Comparison of ENCODE assay signal across 8 cellular contexts in genomic region chr3:120093119-120093922, GRCh38. TPM values are rescaled to one million over a fixed set of nuclear protein-coding genes. Genes with fewer than 3 reads are reported as not detected.
A peak's percentile ranks its signal among the peaks of the same experiment; 100 is the strongest.
DNase-seq lines count a peak whose midpoint lies in the region; ATAC-seq and TF ChIP-seq lines count a peak whose summit lies in the region.

No MANE protein-coding gene starts in this region.

- no peak for TF ChIP-seq CTCF in fibroblast of the aortic adventitia (IDR thresholded peaks at IDR 0.05; ENCODE audit: insufficient read depth, low read length)

- H3K4me3 ChIP-seq in fibroblast of the aortic adventitia (ENCODE audit: low read depth, low read length): peak overlapping the region; percentile 78

- no peaks in the 10 kb centered on the region for H3K9me3 ChIP-seq in KOPT-K1 (ENCODE audit: insufficient read depth, low read length, poor library complexity, severe bottlenecking)

- ATAC-seq in HG02610 (IDR thresholded peaks at IDR 0.05; ENCODE audit: unreplicated experiment): no peak

- H3K27ac ChIP-seq in KOPT-K1 (ENCODE audit: low read depth, low read length, poor library complexity, severe bottlenecking): peak overlapping the region; percentile 95

- H3K36me3 ChIP-seq in KOPT-K1 (ENCODE audit: insufficient read depth, low read length): peaks cover 11% of the 10 kb centered on the region

- peak; percentile 92 for DNase-seq in ELR (ENCODE audit: low read depth)
- peak; percentile 34 for DNase-seq in activated CD4-positive, alpha-beta T cell treated with anti-CD3 and anti-CD28 coated beads for 48 hours
- peak; percentile 84 for DNase-seq in fibroblast of the aortic adventitia (ENCODE audit: low read depth)
- peak; percentile 79 for DNase-seq in pons (ENCODE audit: low spot score)
- DNase-seq in dedifferentiated amniotic fluid mesenchymal stem cell (ENCODE audit: extremely low spot score): no peak
- no peak for DNase-seq in NCI-H1436 treated with DMSO at 0.1 percent for 48 hours (lab: John Stamatoyannopoulos, UW)

RNA-seq across cellular contexts. Expression of gene GSK3B, which starts 0.9 kb away (rescaled TPM):
- 74.1 and 123 TPM in 2 replicates for total RNA-seq in fibroblast of the aortic adventitia (ENCODE audit: low replicate concordance)

Comparison
In these comparisons a context has a peak if more than half of its experiments do, and no peak if none do; other contexts are left out.
1. DNase-seq: peak in ELR (single experiment), activated CD4-positive, alpha-beta T cell treated with anti-CD3 and anti-CD28 coated beads for 48 hours (single experiment), fibroblast of the aortic adventitia (single experiment) and pons (single experiment); none in dedifferentiated amniotic fluid mesenchymal stem cell (single experiment) and NCI-H1436 treated with DMSO at 0.1 percent for 48 hours (single experiment).